8 cellular contexts compared by ENCODE assay signal in the genomic region with DNA sequence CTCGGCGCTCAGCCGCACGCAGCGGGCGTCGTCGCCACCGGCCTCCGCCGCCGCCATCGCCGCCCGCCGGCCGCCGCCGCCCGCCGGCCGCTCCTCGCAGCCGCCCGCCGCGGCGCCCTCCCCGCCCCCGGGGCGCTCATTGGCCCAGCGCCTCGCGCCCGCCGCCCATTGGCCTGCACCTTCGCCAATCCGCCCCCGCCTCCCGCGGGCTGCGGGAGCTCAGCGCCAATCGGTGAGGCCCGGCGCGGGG. TPM values are rescaled to one million over a fixed set of nuclear protein-coding genes. Genes with fewer than 3 reads are reported as not detected.
DNase-seq lines count a peak whose midpoint lies in the region; ATAC-seq and TF ChIP-seq lines count a peak whose summit lies in the region.

TSS of gene PGP (minus strand) at position 120 of the 250 bp plus-strand sequence. CDS start at position 57, 63 bp downstream.

- no peak for TF ChIP-seq POLR2A in gastroesophageal sphincter (IDR thresholded peaks at IDR 0.05)

- peak within 1 kb of the TSS; percentile 86 for H2BK120ac ChIP-seq in trophoblast cell (ENCODE audit: insufficient read depth, low read length, poor library complexity)

- peak within 1 kb of the TSS; percentile 87 for H3K4me3 Mint-ChIP-seq in T-helper 17 cell

- H4K91ac ChIP-seq in trophoblast cell (ENCODE audit: low read depth, low read length), result peak within 1 kb of the TSS; percentile 86

- H3K79me1 ChIP-seq in trophoblast cell (ENCODE audit: low read length), result peaks cover 9% of the 10 kb centered on the region

- H3K79me2 ChIP-seq in trophoblast cell (ENCODE audit: control insufficient read depth, insufficient read depth, low read length, poor library complexity), result peaks cover 10% of the 10 kb centered on the region

- peak within 1 kb of the TSS; percentile 62 for H2AFZ ChIP-seq in trophoblast cell (ENCODE audit: insufficient read depth, low read length, poor library complexity)

- H3K9ac ChIP-seq in trophoblast cell (ENCODE audit: low read length), result peak within 1 kb of the TSS; percentile 96

- peak within 1 kb of the TSS; percentile 88 for H3K4ac ChIP-seq in trophoblast cell (ENCODE audit: low read depth, low read length)

- H2AK5ac ChIP-seq in trophoblast cell (ENCODE audit: low read length), result peak within 1 kb of the TSS; percentile 77

- no peaks in the 10 kb centered on the region for H3K27me3 Mint-ChIP-seq in T-helper 17 cell

- H3K36me3 ChIP-seq in gastroesophageal sphincter, result peaks cover 0 to 13% of the 10 kb centered on the region in 2 donors
- peaks cover 19 to 20% of the 10 kb centered on the region in 2 experiments for H3K36me3 ChIP-seq in trophoblast cell (ENCODE audit: control insufficient read depth in 1 of 2, insufficient read depth in 2 of 2, low read length in 2 of 2)

- peak within 1 kb of the TSS; percentile 65 for H3K27ac Mint-ChIP-seq in T-helper 17 cell

- peaks cover 15% of the 10 kb centered on the region for H3K4me1 Mint-ChIP-seq in T-helper 17 cell

- H3K14ac ChIP-seq in trophoblast cell (ENCODE audit: low read length), result peak within 1 kb of the TSS; percentile 93

- WGBS in gastroesophageal sphincter (ENCODE audit: low coverage in 1 of 2), 2 donors, result no CpG with 5 or more reads among the region's 47 CpGs
- WGBS in trophoblast cell (ENCODE audit: extremely low coverage, insufficient coverage, insufficient read length), result no CpG with 5 or more reads among the region's 47 CpGs

- peaks cover 6 to 35% (median 14%) of the 10 kb centered on the region in 3 donors for H3K4me1 ChIP-seq in gastroesophageal sphincter
- peaks cover 26 to 30% of the 10 kb centered on the region in 2 experiments for H3K4me1 ChIP-seq in trophoblast cell (ENCODE audit: control insufficient read depth in 1 of 2, insufficient read depth in 2 of 2, low read length in 2 of 2)

- H3K27me3 ChIP-seq in gastroesophageal sphincter (no peaks in the 10 kb centered on the region), trophoblast cell (ENCODE audit: insufficient read depth, low read length) (no peaks in the 10 kb centered on the region)

- peak in 1 of 3 donors; percentile 99 for DNase-seq in T-helper 17 cell
- DNase-seq in trophoblast cell, result no peak
- DNase-seq in central memory CD4-positive, alpha-beta T cell, result no peak
- no peak for DNase-seq in NCI-H1436 treated with DMSO at 0.1 percent for 48 hours (lab: John Stamatoyannopoulos, UW)
- no peak for DNase-seq in GDM1 (lab: John Stamatoyannopoulos, UW)

- peak within 1 kb of the TSS; percentile 91 for H4K8ac ChIP-seq in trophoblast cell (ENCODE audit: low read depth, low read length)

- H4K12ac ChIP-seq in trophoblast cell (ENCODE audit: low read depth, low read length), result peak within 1 kb of the TSS; percentile 60

- peak; percentile 60 for ATAC-seq in GM18499 (IDR thresholded peaks at IDR 0.05; ENCODE audit: insufficient read depth, unreplicated experiment)
- ATAC-seq in HG02870 (IDR thresholded peaks at IDR 0.05; ENCODE audit: unreplicated experiment), result peak; percentile 85
- peak; percentile 95 for ATAC-seq in T-helper 17 cell
- ATAC-seq in gastroesophageal sphincter, result no peak

- TF ChIP-seq CTCF in gastroesophageal sphincter (IDR thresholded peaks at IDR 0.05), result peak in 1 of 4 experiments; percentile 45

- no peak for TF ChIP-seq EP300 in gastroesophageal sphincter (IDR thresholded peaks at IDR 0.05)

- H3K23ac ChIP-seq in trophoblast cell (ENCODE audit: low read length), result no peak within 1 kb of the TSS

- H2BK12ac ChIP-seq in trophoblast cell (ENCODE audit: low read length), result no peak within 1 kb of the TSS

- peak within 1 kb of the TSS; percentile 86 for H2BK5ac ChIP-seq in trophoblast cell (ENCODE audit: low read depth, low read length, poor library complexity)

- H3K9me3 ChIP-seq in T-helper 17 cell (ENCODE audit: control insufficient read depth, low read length, poor library complexity, severe bottlenecking), result no peaks in the 10 kb centered on the region
- H3K9me3 ChIP-seq in gastroesophageal sphincter, result no peaks in the 10 kb centered on the region
- peaks cover 3% of the 10 kb centered on the region for H3K9me3 ChIP-seq in trophoblast cell (ENCODE audit: insufficient read depth, low read depth, low read length)

- H3K4me3 ChIP-seq in gastroesophageal sphincter, result peak within 1 kb of the TSS; percentile 55 to 81
- H3K4me3 ChIP-seq in trophoblast cell (ENCODE audit: low read depth, low read length), result peak within 1 kb of the TSS; percentile 99

- H3K4me2 ChIP-seq in trophoblast cell (ENCODE audit: low read length), result peak within 1 kb of the TSS; percentile 93

- H3K18ac ChIP-seq in trophoblast cell (ENCODE audit: low read length), result peak within 1 kb of the TSS; percentile 93

- no peaks in the 10 kb centered on the region for H3K36me3 Mint-ChIP-seq in T-helper 17 cell (ENCODE audit: low read depth)

- peak within 1 kb of the TSS; percentile 79 to 94 (median 92) for H3K27ac ChIP-seq in gastroesophageal sphincter
- peak within 1 kb of the TSS; percentile 90 for H3K27ac ChIP-seq in trophoblast cell (ENCODE audit: low read depth, low read length)

RNA-seq across cellular contexts. Expression of gene PGP, which starts in this region (rescaled TPM):
- total RNA-seq in T-helper 17 cell, result 1 to 10 TPM; 7.8 to 9.2 TPM
- total RNA-seq in gastroesophageal sphincter, result 10 to 100 TPM in 2 of 4 donors, 1 to 10 TPM in 2; 7.6 to 17.3 (median 12.5) TPM
- 36.6 and 37.5 TPM in 2 replicates for polyA plus RNA-seq in trophoblast cell (2013)
